Comparison of ENCODE assay signal across 8 cellular contexts in the genomic region with DNA sequence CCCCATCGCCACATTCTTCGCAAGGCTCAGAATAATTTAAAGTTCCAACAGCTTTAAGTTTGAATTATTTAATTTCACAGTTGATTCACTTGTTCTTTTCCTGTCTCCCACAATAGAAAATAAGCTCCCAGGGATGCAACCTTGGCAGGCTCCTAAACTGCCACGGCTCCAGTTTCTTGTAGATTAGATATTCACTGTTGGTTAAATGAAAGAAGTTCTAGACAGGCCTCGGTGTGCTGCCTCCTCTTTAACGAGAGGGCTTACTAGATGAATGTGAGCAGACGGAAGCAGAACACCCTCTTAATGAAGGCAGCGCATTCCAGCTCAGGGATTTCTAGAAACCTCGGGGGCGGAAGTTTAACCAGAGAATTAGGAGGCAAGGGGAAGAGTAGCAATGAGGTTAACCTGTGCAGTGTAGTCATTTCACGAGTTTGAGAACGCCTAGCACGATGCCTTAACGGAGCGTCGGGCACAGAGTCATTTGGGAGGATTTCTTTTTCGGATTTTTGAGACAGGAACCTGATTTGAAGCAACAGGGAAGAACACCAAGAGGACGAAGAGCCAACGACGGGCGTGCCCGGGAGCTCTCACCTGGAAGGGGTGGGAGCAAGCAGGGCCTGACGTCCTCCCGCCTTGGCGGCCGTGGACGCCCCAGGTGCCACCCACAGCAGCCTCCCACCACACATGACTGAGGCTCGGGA. TPM values are rescaled to one million over a fixed set of nuclear protein-coding genes. Genes with fewer than 3 reads are reported as not detected.
DNase-seq lines count a peak whose midpoint lies in the region; ATAC-seq, FAIRE-seq and TF ChIP-seq lines count a peak whose summit lies in the region.

No MANE protein-coding gene starts in this region.

- H3K9me2 ChIP-seq in GM23338 (ENCODE audit: insufficient read depth), result no peaks in the 10 kb centered on the region

- no peaks in the 10 kb centered on the region for H3K9me3 Mint-ChIP-seq in GM23338
- peaks cover 5 to 9% of the 10 kb centered on the region in 2 donors for H3K9me3 Mint-ChIP-seq in stimulated activated naive B cell treated with anti-CD40 and anti-IgM and Interleukin-4, amounts not matched to agents 10 μg/mL and 1 μg/mL and 100 μg/mL, for 72 hours

- H3K27me3 ChIP-seq in GM23338 (ENCODE audit: insufficient read depth), result no peaks in the 10 kb centered on the region
- H3K27me3 ChIP-seq in KMS-11 (ENCODE audit: insufficient read depth, low read depth), result no peaks in the 10 kb centered on the region
- H3K27me3 ChIP-seq in duodenal mucosa (ENCODE audit: control insufficient read depth in 1 of 2, insufficient read depth in 2 of 2, low read length in 2 of 2), result no peaks in the 10 kb centered on the region
- no peaks in the 10 kb centered on the region; a peak in 2 of 5 replicates for H3K27me3 ChIP-seq in HepG2 (ENCODE audit: control insufficient read depth in 1 of 2, insufficient read depth in 2 of 2, low read length in 2 of 2)

- TSS peak; percentile 89 for BruUV-seq in HepG2 (replicated peaks; lab: Mats Ljungman, UMichigan)

- peaks cover 33% of the 10 kb centered on the region for H3K4me1 ChIP-seq in GM23338 (ENCODE audit: insufficient read depth)
- peaks cover 26% of the 10 kb centered on the region for H3K4me1 ChIP-seq in KMS-11 (ENCODE audit: low read depth, poor library complexity, severe bottlenecking)
- H3K4me1 ChIP-seq in duodenal mucosa (ENCODE audit: control insufficient read depth in 1 of 2, insufficient read depth in 2 of 2, low read length in 2 of 2), result peaks cover 25 to 34% of the 10 kb centered on the region in 2 donors
- H3K4me1 ChIP-seq in HepG2 (ENCODE audit: insufficient read depth, low read length), result peaks cover 58% of the 10 kb centered on the region

- TF ChIP-seq EP300 in HepG2 (IDR thresholded peaks at IDR 0.05; ENCODE audit: low read depth in 2 of 2, low read length in 2 of 2) (no peak), HepG2 (CRISPR knock-in tag; IDR thresholded peaks at IDR 0.05; ENCODE audit: borderline replicate concordance) (no peak)

- H3K4me3 Mint-ChIP-seq in GM23338, result peak overlapping the region; percentile 89
- peak overlapping the region; percentile 91 to 93 for H3K4me3 Mint-ChIP-seq in stimulated activated naive B cell treated with anti-CD40 and anti-IgM and Interleukin-4, amounts not matched to agents 10 μg/mL and 1 μg/mL and 100 μg/mL, for 72 hours

- in situ Hi-C loops in HepG2 (cut with HindIII; ENCODE audit: extremely low pct_ligation_motif_present, low pct_unique_long_range_greater_than_20kb), result no loop called here

- POLR2A ChIA-PET in HepG2 (lab: Yijun Ruan, JAX), result interaction anchor here (0.9 to 1.4 kb wide), 4 partner anchors 154 to 162 kb away, joined by 3 to 5 read pairs (median 4); partner anchors contain the start of gene KLF9

- ATAC-seq in GM23338, result peak; percentile 71
- ATAC-seq in HepG2, result peak; percentile 73
- ATAC-seq in stimulated activated naive B cell treated with anti-CD40 and anti-IgM and Interleukin-4, amounts not matched to agents 10 μg/mL and 1 μg/mL and 100 μg/mL, for 72 hours (replicated peaks), result peak; percentile 33

- H3K4me1 Mint-ChIP-seq in GM23338, result peaks cover 44% of the 10 kb centered on the region
- peaks cover 44 to 56% of the 10 kb centered on the region in 2 donors for H3K4me1 Mint-ChIP-seq in stimulated activated naive B cell treated with anti-CD40 and anti-IgM and Interleukin-4, amounts not matched to agents 10 μg/mL and 1 μg/mL and 100 μg/mL, for 72 hours

- CTCF ChIA-PET in HepG2 (lab: Yijun Ruan, JAX; ENCODE audit: low intra/inter-chr PET ratio, low total read pairs), result no interaction called here

- H3K9me3 ChIP-seq in duodenal mucosa (ENCODE audit: control insufficient read depth in 1 of 2, low read length in 2 of 2) (no peaks in the 10 kb centered on the region), HepG2 (ENCODE audit: low read length) (no peaks in the 10 kb centered on the region)

- no peak for TF ChIP-seq CTCF in GM23338 (conservative IDR thresholded peaks at IDR 0.05; ENCODE audit: low read depth in 2 of 2)
- TF ChIP-seq CTCF in KMS-11 (conservative IDR thresholded peaks at IDR 0.05; ENCODE audit: low read depth, low read length), result no peak
- no peak for TF ChIP-seq CTCF in HepG2 (CRISPR knock-in tag; IDR thresholded peaks at IDR 0.05)

- no peak for TF ChIP-seq POLR2A in HepG2 (IDR thresholded peaks at IDR 0.05; ENCODE audit: insufficient read depth in 1 of 2, low read depth in 2 of 2, low read length in 2 of 2)

- peaks cover 21% of the 10 kb centered on the region for H3K36me3 Mint-ChIP-seq in GM23338 (ENCODE audit: low read depth)
- H3K36me3 Mint-ChIP-seq in stimulated activated naive B cell treated with anti-CD40 and anti-IgM and Interleukin-4, amounts not matched to agents 10 μg/mL and 1 μg/mL and 100 μg/mL, for 72 hours, result peaks cover 42 to 45% of the 10 kb centered on the region in 2 donors

- H3F3A ChIP-seq in GM23338 (replicated peaks; ENCODE audit: low read depth), result no peaks in the 10 kb centered on the region

- H3K36me3 ChIP-seq in GM23338 (ENCODE audit: insufficient read depth), result peaks cover 6% of the 10 kb centered on the region; the same call in 1 of the 2 replicates
- H3K36me3 ChIP-seq in KMS-11 (ENCODE audit: insufficient read depth), result no peaks in the 10 kb centered on the region; the same call in 1 of the 2 replicates
- peaks cover 0 to 2% of the 10 kb centered on the region in 2 donors for H3K36me3 ChIP-seq in duodenal mucosa (ENCODE audit: control insufficient read depth in 1 of 2, insufficient read depth in 2 of 2, low read length in 2 of 2)
- peaks cover 0 to 6% of the 10 kb centered on the region in 2 experiments; a peak in 1 of 5 replicates for H3K36me3 ChIP-seq in HepG2 (replicated peaks in 1 of 2; ENCODE audit: control insufficient read depth in 1 of 2, insufficient read depth in 2 of 2, low read length in 2 of 2)

- peak; percentile 84 for DNase-seq in activated CD8-positive, alpha-beta memory T cell treated with anti-CD3 and anti-CD28 coated beads for 24 hours
- DNase-seq in activated CD8-positive, alpha-beta memory T cell treated with anti-CD3 and anti-CD28 coated beads, Interleukin-2, amount 50 U/mL, for 4 hours, result no peak
- DNase-seq in GM23338 (ENCODE audit: low spot score), result peak; percentile 70
- DNase-seq in SW480 (ENCODE audit: low spot score), result peak; percentile 70
- peak; percentile 26 for DNase-seq in HepG2 (ENCODE audit: low spot score)
- DNase-seq in stimulated activated naive B cell treated with anti-CD40 and anti-IgM and Interleukin-4, amounts not matched to agents 10 μg/mL and 1 μg/mL and 100 μg/mL, for 72 hours, result peak; percentile 54

- no peak for TF ChIP-seq RAD21 in HepG2 (CRISPR knock-in tag; IDR thresholded peaks at IDR 0.05)

- H3K4me3 ChIP-seq in GM23338, result peak overlapping the region; percentile 95
- H3K4me3 ChIP-seq in KMS-11 (IDR thresholded peaks at IDR 0.05; ENCODE audit: insufficient read depth, low read depth, low read length), result no peak overlapping the region
- peak overlapping the region; percentile 86 to 96 for H3K4me3 ChIP-seq in duodenal mucosa (ENCODE audit: low read depth in 1 of 2, low read length in 2 of 2)
- peak overlapping the region; percentile 69 to 99 (median 84) for H3K4me3 ChIP-seq in HepG2 (replicated peaks in 1 of 3; ENCODE audit: insufficient read depth in 1 of 3, low read depth in 2 of 3, low read length in 3 of 3)

- peak overlapping the region; percentile 83 for H3K27ac ChIP-seq in GM23338 (ENCODE audit: low read depth)
- H3K27ac ChIP-seq in KMS-11, result peak overlapping the region; percentile 88
- peak overlapping the region; percentile 90 for H3K27ac ChIP-seq in duodenal mucosa (ENCODE audit: low read depth, low read length)
- H3K27ac ChIP-seq in HepG2 (ENCODE audit: extremely low read length, insufficient read depth, low read length), result peak overlapping the region; percentile 96

- peak overlapping the region; percentile 81 for H3K27ac Mint-ChIP-seq in GM23338
- peak overlapping the region; percentile 99 for H3K27ac Mint-ChIP-seq in stimulated activated naive B cell treated with anti-CD40 and anti-IgM and Interleukin-4, amounts not matched to agents 10 μg/mL and 1 μg/mL and 100 μg/mL, for 72 hours

- H3K9ac ChIP-seq in KMS-11 (peak overlapping the region; percentile 95), duodenal mucosa (ENCODE audit: low read depth in 1 of 2, low read length in 2 of 2) (peak overlapping the region; percentile 74 to 95), HepG2 (ENCODE audit: insufficient read depth, low read depth, low read length) (peak overlapping the region; percentile 98)

- no peaks in the 10 kb centered on the region for H3K27me3 Mint-ChIP-seq in GM23338 (ENCODE audit: insufficient read depth, low read depth, poor library complexity)
- H3K27me3 Mint-ChIP-seq in stimulated activated naive B cell treated with anti-CD40 and anti-IgM and Interleukin-4, amounts not matched to agents 10 μg/mL and 1 μg/mL and 100 μg/mL, for 72 hours, result no peaks in the 10 kb centered on the region

- FAIRE-seq in HepG2 (lab: Jason Lieb, UNC), result no peak

- H2AFZ ChIP-seq in GM23338 (peak overlapping the region; percentile 96), KMS-11 (ENCODE audit: low read depth) (peak overlapping the region; percentile 85), HepG2 (ENCODE audit: low read length) (no peak overlapping the region)

- H3K4me2 ChIP-seq in GM23338 (peak overlapping the region; percentile 90), KMS-11 (peak overlapping the region; percentile 91), HepG2 (ENCODE audit: low read depth, low read length) (peak overlapping the region; percentile 75)

- H4K20me1 ChIP-seq in GM23338 (replicated peaks; ENCODE audit: insufficient read depth) (peaks cover 16% of the 10 kb centered on the region), KMS-11 (ENCODE audit: insufficient read depth) (no peaks in the 10 kb centered on the region), HepG2 (ENCODE audit: insufficient read depth, low read length) (peaks cover 22% of the 10 kb centered on the region; the same call in 1 of the 2 replicates)

- intact Hi-C loops in HepG2 (cut with micrococcal nuclease; ENCODE audit: unreplicated experiment), result loop anchor here (5.0 kb wide), 2 partner anchors 136 to 154 kb away; partner anchors contain the start of gene KLF9

- H3K79me2 ChIP-seq in GM23338 (replicated peaks; ENCODE audit: insufficient read depth) (peaks cover 41% of the 10 kb centered on the region), KMS-11 (ENCODE audit: insufficient read depth, low read depth) (peaks cover 43% of the 10 kb centered on the region), HepG2 (ENCODE audit: insufficient read depth, low read length) (peaks cover 56% of the 10 kb centered on the region)

- under 1% methylated on average over 26 of the region's 27 CpGs for WGBS in HepG2 (ENCODE audit: low lambda C conversion rate)

RNA-seq across cellular contexts. Expression of gene SMC5, which starts 0.6 kb away (rescaled TPM):
- total RNA-seq in GM23338 (2014; rRNA removed; shearing (Covaris generic)), result 25.5 and 29.0 TPM in 2 replicates
- polyA plus RNA-seq in GM23338 (2016; fragmentation: Nextera tagmentation; extraction: Ambion mirVana) (14.8 and 27.9 TPM in 2 replicates), HepG2 (2011; rRNA removed) (7.2 TPM in 2 replicates)
- 26.7 and 29.4 TPM in 2 replicates for total RNA-seq in HepG2 (2016; rRNA removed; fragmentation: Illumina TruSeq; extraction: Trizol)
- 3.0 and 7.2 TPM in 2 replicates for total RNA-seq in HepG2 (2016; cell fraction: cytosol; rRNA removed; fragmentation: Illumina TruSeq; extraction: Trizol; ENCODE audit: low read depth)
- total RNA-seq in HepG2 (2016; cell fraction: insoluble cytoplasmic fraction; rRNA removed; fragmentation: Illumina TruSeq; extraction: Trizol), result 23.0 and 30.7 TPM in 2 replicates
- 5.1 and 5.8 TPM in 2 replicates for total RNA-seq in HepG2 (2016; cell fraction: membrane; rRNA removed; fragmentation: Illumina TruSeq; extraction: Trizol)
- total RNA-seq in HepG2 (2016; cell fraction: nucleus; rRNA removed; fragmentation: Illumina TruSeq; extraction: Trizol), result 32.5 and 53.1 TPM in 2 replicates
- 3.5 and 20.3 TPM in 2 replicates for polyA plus RNA-seq in HepG2 (2011; cell fraction: cytosol; rRNA removed)
- polyA plus RNA-seq in HepG2 (2011; cell fraction: nucleus; rRNA removed), result 5.7 and 30.0 TPM in 2 replicates
- polyA plus RNA-seq in HepG2 (2012), result 9.5 and 13.0 TPM in 2 replicates
- 0.41 and 0.53 TPM in 2 replicates for polyA plus RNA-seq in HepG2 (2016; cell fraction: cytosol; fragmentation: Illumina TruSeq; extraction: Trizol; ENCODE audit: low read depth)
- polyA plus RNA-seq in HepG2 (2016; cell fraction: insoluble cytoplasmic fraction; fragmentation: Illumina TruSeq; extraction: Trizol; ENCODE audit: low read depth), result 20.4 and 21.3 TPM in 2 replicates
- 1.4 and 1.8 TPM in 2 replicates for polyA plus RNA-seq in HepG2 (2016; cell fraction: membrane; fragmentation: Illumina TruSeq; extraction: Trizol; ENCODE audit: low read depth)
- 32.7 and 38.2 TPM in 2 replicates for polyA plus RNA-seq in HepG2 (2016; cell fraction: nucleus; fragmentation: Illumina TruSeq; extraction: Trizol; ENCODE audit: insufficient read depth, low read depth)
- 2.9 and 5.1 TPM in 2 replicates for polyA minus RNA-seq in HepG2 (2011; rRNA and poly(A)+ RNA removed; ENCODE audit: low replicate concordance)
- polyA minus RNA-seq in HepG2 (2011; cell fraction: cytosol; rRNA and poly(A)+ RNA removed), result 8.5 and 9.0 TPM in 2 replicates
- 50.0 and 64.8 TPM in 2 replicates for polyA minus RNA-seq in HepG2 (2011; cell fraction: nucleus; rRNA and poly(A)+ RNA removed)
